10 cellular contexts compared by ENCODE assay signal in genomic region chr17:34578656-34579016, GRCh38. TPM values are rescaled to one million over a fixed set of nuclear protein-coding genes. Genes with fewer than 3 reads are reported as not detected.
A peak's percentile ranks its signal among the peaks of the same experiment; 100 is the strongest.
DNase-seq lines count a peak whose midpoint lies in the region; ATAC-seq and TF ChIP-seq lines count a peak whose summit lies in the region.
"Had no signal": no experiment of that assay in that cellular context is flagged by ENCODE, and none has a peak within 500 bp of the region (broad histone marks: within the 10 kb centered on the region; RNA-seq: fewer than 3 reads in every experiment).

No MANE protein-coding gene starts in this region.

- H2AFZ ChIP-seq in neural cell (ENCODE audit: low read depth, low read length): peak overlapping the region; percentile 83

- H4K20me1 ChIP-seq in neural cell (ENCODE audit: insufficient read depth): no peaks in the 10 kb centered on the region

- TF ChIP-seq EP300 in neural cell (conservative IDR thresholded peaks at IDR 0.05; ENCODE audit: poor library complexity, severe bottlenecking): no peak

- H3K4me3 ChIP-seq in right cardiac atrium (ENCODE audit: low read length) (peak overlapping the region; percentile 49), neural cell (ENCODE audit: low read length) (peak overlapping the region; percentile 79), vagina (peak overlapping the region; percentile 47 to 49), colonic mucosa (no peak overlapping the region)

- H3K9ac ChIP-seq in neural cell (ENCODE audit: low read length) (peak overlapping the region; percentile 71), colonic mucosa (ENCODE audit: low read depth in 2 of 2, low read length in 2 of 2) (no peak overlapping the region)

- peaks cover 85% of the 10 kb centered on the region for H3K27me3 Mint-ChIP-seq in central memory CD8-positive, alpha-beta T cell

- intact Hi-C loops in right cardiac atrium (cut with DNase I) (no loop called here), Right ventricle myocardium superior (cut with DNase I) (no loop called here), vagina (cut with DNase I) (no loop called here), colonic mucosa (cut with DNase I) (no loop called here)

- H3K27ac Mint-ChIP-seq in central memory CD8-positive, alpha-beta T cell (ENCODE audit: low read depth): no peak overlapping the region

- 16% methylated on average over 11 of the region's 11 CpGs for WGBS in right cardiac atrium

- H3K9me2 ChIP-seq in neural cell (ENCODE audit: insufficient read depth, low read length): no peaks in the 10 kb centered on the region

- H3K4me1 ChIP-seq in right cardiac atrium (ENCODE audit: control insufficient read depth, insufficient read depth, low read length): no peaks in the 10 kb centered on the region
- peaks cover 31% of the 10 kb centered on the region for H3K4me1 ChIP-seq in vagina
- no peaks in the 10 kb centered on the region for H3K4me1 ChIP-seq in colonic mucosa

- TF ChIP-seq RAD21 in neural cell (conservative IDR thresholded peaks at IDR 0.05): no peak

- DNase-seq in right cardiac atrium (no peak), Right ventricle myocardium superior (no peak), vagina (ENCODE audit: extremely low spot score in 2 of 2) (no peak), DMS153 treated with DMSO at 0.1 percent for 48 hours (lab: John Stamatoyannopoulos, UW; ENCODE audit: unreplicated experiment) (no peak), colonic mucosa (no peak)
- DNase-seq in central memory CD8-positive, alpha-beta T cell (ENCODE audit: low spot score in 2 of 2): no peak
- DNase-seq: GOT3 had no signal

- H3K36me3 ChIP-seq in neural cell (ENCODE audit: insufficient read depth, low read length) (no peaks in the 10 kb centered on the region), vagina (no peaks in the 10 kb centered on the region), colonic mucosa (no peaks in the 10 kb centered on the region)

- no peak for TF ChIP-seq POLR2A in vagina (IDR thresholded peaks at IDR 0.05)

- H3K9me3 Mint-ChIP-seq in central memory CD8-positive, alpha-beta T cell: no peaks in the 10 kb centered on the region

- peak overlapping the region; percentile 86 for H3K4me2 ChIP-seq in neural cell (ENCODE audit: low read length)

- ATAC-seq in right cardiac atrium (no peak), Right ventricle myocardium superior (ENCODE audit: poor library complexity) (no peak), GM21390 (IDR thresholded peaks at IDR 0.05; ENCODE audit: unreplicated experiment) (no peak)
- no peak for ATAC-seq in central memory CD8-positive, alpha-beta T cell (replicated peaks; ENCODE audit: extremely low read depth, poor library complexity, severe bottlenecking)

- peaks cover 13% of the 10 kb centered on the region for H3K4me1 Mint-ChIP-seq in central memory CD8-positive, alpha-beta T cell

- no peaks in the 10 kb centered on the region for H3K36me3 Mint-ChIP-seq in central memory CD8-positive, alpha-beta T cell (ENCODE audit: insufficient read depth)

- H3F3A ChIP-seq in neural cell (ENCODE audit: insufficient read depth, low read length, poor library complexity, severe bottlenecking): no peaks in the 10 kb centered on the region

- H3K27ac ChIP-seq in right cardiac atrium (ENCODE audit: low read length) (no peak overlapping the region), neural cell (ENCODE audit: low read length) (peak overlapping the region; percentile 25), vagina (no peak overlapping the region), colonic mucosa (no peak overlapping the region)

- TF ChIP-seq CTCF in neural cell (IDR thresholded peaks at IDR 0.05; ENCODE audit: poor library complexity, severe bottlenecking) (no peak), vagina (IDR thresholded peaks at IDR 0.05) (no peak), colonic mucosa (IDR thresholded peaks at IDR 0.05) (no peak)

- H3K9me3 ChIP-seq in right cardiac atrium (ENCODE audit: control insufficient read depth, low read length) (no peaks in the 10 kb centered on the region), neural cell (ENCODE audit: low read length) (no peaks in the 10 kb centered on the region), vagina (no peaks in the 10 kb centered on the region), colonic mucosa (no peaks in the 10 kb centered on the region)

- peak overlapping the region; percentile 73 for H3K4me3 Mint-ChIP-seq in central memory CD8-positive, alpha-beta T cell

- H3K27me3 ChIP-seq in right cardiac atrium (ENCODE audit: control insufficient read depth, insufficient read depth) (no peaks in the 10 kb centered on the region), neural cell (ENCODE audit: insufficient read depth, low read depth, low read length) (peaks cover 46% of the 10 kb centered on the region), vagina (peaks cover 17% of the 10 kb centered on the region), colonic mucosa (peaks cover 53% of the 10 kb centered on the region)

- H3K79me2 ChIP-seq in neural cell (replicated peaks; ENCODE audit: insufficient read depth, low read length): no peaks in the 10 kb centered on the region

TF ChIP-seq in neural cell, 6 proteins besides CTCF, POLR2A, EP300 and RAD21:
- TF ChIP-seq SMC3 (conservative IDR thresholded peaks at IDR 0.05; ENCODE audit: poor library complexity): no peak
- no peak for TF ChIP-seq TAF1 (IDR thresholded peaks at IDR 0.05; ENCODE audit: low read depth)
- TF ChIP-seq POLR2AphosphoS5 (IDR thresholded peaks at IDR 0.05): no peak
- peak; percentile 5 for TF ChIP-seq REST (IDR thresholded peaks at IDR 0.05; ENCODE audit: borderline replicate concordance)
- TF ChIP-seq EZH2 (IDR thresholded peaks at IDR 0.05; ENCODE audit: borderline replicate concordance, insufficient read depth, low read length, poor library complexity, severe bottlenecking): no peak
- no peak for TF ChIP-seq MXI1 (conservative IDR thresholded peaks at IDR 0.05; ENCODE audit: poor library complexity, severe bottlenecking)

RNA-seq across cellular contexts. Expression of gene TMEM132E, which starts 0.7 kb away (rescaled TPM):
- total RNA-seq in right cardiac atrium (under 1 TPM; 0.06 to 0.35 (median 0.16) TPM), Right ventricle myocardium superior (not detected), vagina (not detected), colonic mucosa (under 1 TPM; 0.10 to 0.11 TPM)
- polyA plus RNA-seq in right cardiac atrium (0.16 TPM), neural cell (1.4 and 1.8 TPM in 2 replicates)
- 1.9 and 2.4 TPM in 2 replicates for polyA minus RNA-seq in neural cell
- total RNA-seq: epithelial cell of proximal tubule had no signal
